11 cellular contexts compared by ENCODE assay signal in genomic region chr18:62744076-62744705, GRCh38. TPM values are rescaled to one million over a fixed set of nuclear protein-coding genes. Genes with fewer than 3 reads are reported as not detected.
DNase-seq lines count a peak whose midpoint lies in the region; ATAC-seq lines count a peak whose summit lies in the region.
"Had no signal": no experiment of that assay in that cellular context is flagged by ENCODE, and none has a peak within 500 bp of the region (broad histone marks: within the 10 kb centered on the region; RNA-seq: fewer than 3 reads in every experiment).

No MANE protein-coding gene starts in this region.

- H4K20me1 ChIP-seq in BLaER1 treated with 17β-estradiol and CSF1 and Interleukin-3, amounts not matched to agents 10 nM and 100 nM = peaks cover 0 to 38% (median 4%) of the 10 kb centered on the region in 11 experiments; a peak in 9 of 22 replicates

- H3K36me3 ChIP-seq in BLaER1 treated with 17β-estradiol and CSF1 and Interleukin-3, amounts not matched to agents 10 nM and 100 nM = peaks cover 0 to 22% (median 4%) of the 10 kb centered on the region in 11 experiments; a peak in 10 of 22 replicates

- H3K27ac ChIP-seq in BLaER1 treated with 17β-estradiol and CSF1 and Interleukin-3, amounts not matched to agents 10 nM and 100 nM = peak overlapping the region in 5 of 11 experiments; percentile 1 to 43 (median 24); a peak in 6 of 22 replicates
- H3K27ac ChIP-seq: C4-2B, epithelial cell of prostate had no signal

- H3K4me3 ChIP-seq in BLaER1 treated with 17β-estradiol and CSF1 and Interleukin-3, amounts not matched to agents 10 nM and 100 nM = 0 out of 20 replicates have a peak overlapping the region, but pooled peaks of 1 of the 10 experiments have one; percentile 5

- no peaks in the 10 kb centered on the region for H3K27me3 ChIP-seq in BLaER1 treated with 17β-estradiol and CSF1 and Interleukin-3, amounts not matched to agents 10 nM and 100 nM

- H3K4me2 ChIP-seq in BLaER1 treated with 17β-estradiol and CSF1 and Interleukin-3, amounts not matched to agents 10 nM and 100 nM = peak overlapping the region; percentile 30 to 77 (median 56); a peak in 21 of 22 replicates

- ATAC-seq in GM21529 (IDR thresholded peaks at IDR 0.05; ENCODE audit: unreplicated experiment) = peak; percentile 67
- peak; percentile 79 for ATAC-seq in HG03469 (IDR thresholded peaks at IDR 0.05; ENCODE audit: unreplicated experiment)
- ATAC-seq in esophagus mucosa = peak; percentile 54
- no peak for ATAC-seq in left ventricle myocardium superior

- H3K9me3 ChIP-seq in BLaER1 treated with 17β-estradiol and CSF1 and Interleukin-3, amounts not matched to agents 10 nM and 100 nM (replicated peaks in 1 of 11) = peaks cover 0 to 23% (median 11%) of the 10 kb centered on the region in 11 experiments; a peak in 16 of 22 replicates

- peaks cover 10 to 35% (median 23%) of the 10 kb centered on the region in 10 experiments for H3K4me1 ChIP-seq in BLaER1 treated with 17β-estradiol and CSF1 and Interleukin-3, amounts not matched to agents 10 nM and 100 nM

- DNase-seq in activated gamma-delta T cell treated with Interleukin-2 at 50 U/mL for 16 hours = no peak
- DNase-seq in DMS53 treated with DMSO at 0.1 percent for 48 hours (lab: John Stamatoyannopoulos, UW; ENCODE audit: unreplicated experiment) = no peak
- DNase-seq in HuH-7.5 (ENCODE audit: low spot score) = no peak
- no peak for DNase-seq in left ventricle myocardium superior
- DNase-seq: stimulated activated CD4-positive, alpha-beta T cell treated with anti-CD3 and anti-CD28 coated beads, Interleukin-4, amount 100 ng/mL, for 24 hours had no signal

- intact Hi-C loops in left ventricle myocardium superior (cut with micrococcal nuclease) = no loop called here

- H3K9ac ChIP-seq in BLaER1 treated with 17β-estradiol and CSF1 and Interleukin-3, amounts not matched to agents 10 nM and 100 nM = peak overlapping the region in 2 of 11 experiments; percentile 4 to 16; a peak in 1 of 22 replicates

RNA-seq across cellular contexts. Expression of gene PHLPP1, which starts 28.9 kb away (rescaled TPM):
- total RNA-seq in esophagus mucosa = 17.7 TPM
- 5.9 TPM for total RNA-seq in left ventricle myocardium superior
